In genomic region chr6:19713984-19714383, GRCh38 we compare ENCODE assay signal across 22 cellular contexts.
A peak's percentile ranks its signal among the peaks of the same experiment; 100 is the strongest.
DNase-seq lines count a peak whose midpoint lies in the region; ATAC-seq, FAIRE-seq and TF ChIP-seq lines count a peak whose summit lies in the region.
"Had no signal": no experiment of that assay in that cellular context is flagged by ENCODE, and none has a peak within 500 bp of the region (broad histone marks: within the 10 kb centered on the region; RNA-seq: fewer than 3 reads in every experiment).

No MANE protein-coding gene starts in this region.

- H3K4me1 ChIP-seq in GM23338 (ENCODE audit: insufficient read depth) (peaks cover 28% of the 10 kb centered on the region), IMR-90 (ENCODE audit: control insufficient read depth, insufficient read depth, low read length) (no peaks in the 10 kb centered on the region), H1 (replicated peaks in 1 of 4; ENCODE audit: control insufficient read depth in 3 of 4, insufficient read depth in 4 of 4, low read length in 3 of 4) (peaks cover 0 to 14% (median 8%) of the 10 kb centered on the region in 4 experiments; a peak in 4 of 7 replicates), osteoblast (ENCODE audit: insufficient read depth, low read length) (no peaks in the 10 kb centered on the region), right atrium auricular region (no peaks in the 10 kb centered on the region)
- H3K4me1 ChIP-seq: BLaER1 had no signal

- H3K23ac ChIP-seq in IMR-90 (ENCODE audit: low read depth, low read length): no peak overlapping the region
- no peak overlapping the region for H3K23ac ChIP-seq in H1 (ENCODE audit: insufficient read length)

- FAIRE-seq in H1 (lab: Jason Lieb, UNC): no peak
- FAIRE-seq: D721Med, GM18507, HTR-8/SVneo had no signal

- dilution Hi-C loops in IMR-90 (cut with HindIII; ENCODE audit: low sequenced_read_pairs, unreplicated experiment): no loop called here

- no peaks in the 10 kb centered on the region for H3K9me2 ChIP-seq in GM23338 (ENCODE audit: insufficient read depth)
- H3K9me2 ChIP-seq: SK-N-SH had no signal

- CTCF ChIA-PET in IMR-90 (lab: Yijun Ruan, JAX) (no interaction called here), H1 (lab: Charles Lee; ENCODE audit: partially characterized antibody) (interaction anchor here (1.2 kb wide), 1 partner anchor 10 kb away, joined by 3 read pairs; no protein-coding TSS in a partner anchor)

- no peaks in the 10 kb centered on the region for H3K9me1 ChIP-seq in IMR-90 (ENCODE audit: insufficient read depth, low read length)

- intact Hi-C loops in IMR-90 (cut with micrococcal nuclease): no loop called here

- POLR2A ChIA-PET in IMR-90 (lab: Charles Lee; ENCODE audit: unreplicated experiment) (no interaction called here), H1 (lab: Charles Lee; ENCODE audit: partially characterized antibody) (interaction anchor here (0.7 to 1.7 kb wide), 2 partner anchors 22 to 123 kb away, joined by 3 to 7 read pairs; no protein-coding TSS in a partner anchor)

- no peak overlapping the region for H2BK12ac ChIP-seq in H1 (ENCODE audit: low read depth, low read length)

- peak overlapping the region; percentile 82 for H3K27ac Mint-ChIP-seq in GM23338
- H3K27ac Mint-ChIP-seq: CD4-positive, CD25-positive, alpha-beta regulatory T cell had no signal

- H2BK5ac ChIP-seq in IMR-90 (ENCODE audit: low read depth, low read length, poor library complexity, severe bottlenecking) (no peak overlapping the region), H1 (ENCODE audit: low read depth, low read length) (no peak overlapping the region)

- peaks cover 34% of the 10 kb centered on the region for H3K4me1 Mint-ChIP-seq in GM23338
- H3K4me1 Mint-ChIP-seq: CD4-positive, CD25-positive, alpha-beta regulatory T cell had no signal

- no peak overlapping the region for H2BK120ac ChIP-seq in IMR-90 (ENCODE audit: low read depth, low read length)
- peak overlapping the region; percentile 2 for H2BK120ac ChIP-seq in H1 (replicated peaks; ENCODE audit: low read depth, low read length)

- peaks cover 9% of the 10 kb centered on the region; the same call in 2 of the 3 replicates for H3K9me3 Mint-ChIP-seq in GM23338

- in situ Hi-C loops in IMR-90 (cut with MboI; ENCODE audit: low sequenced_read_pairs): no loop called here

- H3K14ac ChIP-seq in IMR-90 (replicated peaks; ENCODE audit: low read depth, low read length): no peak overlapping the region
- H3K14ac ChIP-seq in H1 (ENCODE audit: insufficient read length): no peak overlapping the region

- H3K9me3 ChIP-seq in IMR-90 (ENCODE audit: control insufficient read depth, insufficient read depth, low read length): no peaks in the 10 kb centered on the region
- no peaks in the 10 kb centered on the region for H3K9me3 ChIP-seq in H1 (ENCODE audit: insufficient read depth in 2 of 2, low read depth in 1 of 2, low read length in 1 of 2)
- no peaks in the 10 kb centered on the region for H3K9me3 ChIP-seq in osteoblast (ENCODE audit: low read depth, low read length)
- no peaks in the 10 kb centered on the region for H3K9me3 ChIP-seq in right atrium auricular region
- H3K9me3 ChIP-seq: BLaER1, SK-N-SH had no signal

- H3K27me3 ChIP-seq in GM23338 (ENCODE audit: insufficient read depth) (no peaks in the 10 kb centered on the region), IMR-90 (ENCODE audit: control insufficient read depth, insufficient read depth, low read length) (no peaks in the 10 kb centered on the region), H1 (replicated peaks in 1 of 4; ENCODE audit: control insufficient read depth in 3 of 4, extremely low read depth in 1 of 4, insufficient read depth in 3 of 4, low read length in 3 of 4) (no peaks in the 10 kb centered on the region), osteoblast (ENCODE audit: insufficient read depth, low read length) (no peaks in the 10 kb centered on the region), right atrium auricular region (no peaks in the 10 kb centered on the region)
- H3K27me3 ChIP-seq: BLaER1 had no signal

- TF ChIP-seq CTCF in GM23338 (conservative IDR thresholded peaks at IDR 0.05; ENCODE audit: low read depth in 2 of 2) (no peak), IMR-90 (conservative IDR thresholded peaks at IDR 0.05; ENCODE audit: low read depth, low read length) (no peak), H1 (IDR thresholded peaks at IDR 0.05; ENCODE audit: control extremely low read depth in 1 of 3, insufficient read depth in 1 of 3, low read depth in 1 of 3, low read length in 3 of 3) (no peak), osteoblast (IDR thresholded peaks at IDR 0.05; ENCODE audit: extremely low read depth, low read depth, low read length) (no peak), right atrium auricular region (IDR thresholded peaks at IDR 0.05) (no peak)

- no peak for TF ChIP-seq EP300 in H1 (IDR thresholded peaks at IDR 0.05; ENCODE audit: borderline replicate concordance in 1 of 2, low read depth in 2 of 2, low read length in 2 of 2)

- WGBS in IMR-90 (ENCODE audit: extremely low coverage in 2 of 2, insufficient read length in 1 of 2), 2 experiments: no CpG with 5 or more reads among the region's 3 CpGs
- 79% methylated on average over 3 of the region's 3 CpGs; no CpG with 5 or more reads in 1 of the 2 experiments for WGBS in H1 (ENCODE audit: extremely low coverage in 1 of 2, insufficient coverage in 1 of 2, insufficient read length in 1 of 2, insufficient replicate concordance in 2 of 2, low coverage in 1 of 2, low lambda C conversion rate in 2 of 2, missing lambda C conversion rate in 1 of 2), 2 experiments

- H2AK5ac ChIP-seq in IMR-90 (ENCODE audit: low read depth, low read length): no peak overlapping the region
- no peak overlapping the region for H2AK5ac ChIP-seq in H1 (ENCODE audit: low read depth, low read length)

- no peak overlapping the region for H2BK15ac ChIP-seq in IMR-90 (ENCODE audit: low read depth, low read length)
- no peak overlapping the region for H2BK15ac ChIP-seq in H1 (ENCODE audit: low read length)

- H3K4me2 ChIP-seq in GM23338 (peak overlapping the region; percentile 18), IMR-90 (ENCODE audit: low read depth, low read length) (no peak overlapping the region), H1 (ENCODE audit: insufficient read depth in 1 of 2, low read depth in 2 of 2, low read length in 2 of 2) (peak overlapping the region in 1 of 2 experiments; percentile 18; a peak in 1 of 4 replicates), osteoblast (ENCODE audit: insufficient read depth, low read length) (no peak overlapping the region)
- H3K4me2 ChIP-seq: BLaER1, SK-N-SH had no signal

- H3K79me1 ChIP-seq in IMR-90 (ENCODE audit: low read depth in 1 of 2, low read length in 2 of 2): no peaks in the 10 kb centered on the region
- H3K79me1 ChIP-seq in H1 (ENCODE audit: low read depth, low read length): no peaks in the 10 kb centered on the region

- H3K27me3 Mint-ChIP-seq in GM23338 (ENCODE audit: insufficient read depth, low read depth, poor library complexity): no peaks in the 10 kb centered on the region
- H3K27me3 Mint-ChIP-seq: CD4-positive, CD25-positive, alpha-beta regulatory T cell had no signal

- H3K4me3 Mint-ChIP-seq in GM23338: no peak overlapping the region
- H3K4me3 Mint-ChIP-seq: CD4-positive, CD25-positive, alpha-beta regulatory T cell had no signal

- H4K20me1 ChIP-seq in GM23338 (replicated peaks; ENCODE audit: insufficient read depth) (no peaks in the 10 kb centered on the region), IMR-90 (ENCODE audit: insufficient read depth, low read length) (no peaks in the 10 kb centered on the region), H1 (replicated peaks in 1 of 2; ENCODE audit: control insufficient read depth in 1 of 2, insufficient read depth in 2 of 2, low read length in 2 of 2) (no peaks in the 10 kb centered on the region), osteoblast (ENCODE audit: insufficient read depth, low read length) (no peaks in the 10 kb centered on the region)
- H4K20me1 ChIP-seq: BLaER1 had no signal

- H4K5ac ChIP-seq in IMR-90 (ENCODE audit: low read depth, low read length) (no peak overlapping the region), H1 (ENCODE audit: insufficient read length, low read depth, low read length) (no peak overlapping the region)

- H3K18ac ChIP-seq in IMR-90 (ENCODE audit: low read depth, low read length) (no peak overlapping the region), H1 (ENCODE audit: extremely low read depth, low read length) (no peak overlapping the region)

- no peak overlapping the region for H3K4ac ChIP-seq in IMR-90 (ENCODE audit: low read depth, low read length)
- no peak overlapping the region for H3K4ac ChIP-seq in H1 (replicated peaks; ENCODE audit: insufficient read length, low read depth, low read length)

- TF ChIP-seq POLR2A in IMR-90 (IDR thresholded peaks at IDR 0.05; ENCODE audit: low read depth, low read length): no peak
- TF ChIP-seq POLR2A in H1 (IDR thresholded peaks at IDR 0.05; ENCODE audit: control extremely low read depth in 1 of 2, low read depth in 2 of 2, low read length in 2 of 2): no peak

- H3K23me2 ChIP-seq in H1 (ENCODE audit: low read depth, low read length): no peaks in the 10 kb centered on the region

- no TSS peak for BruUV-seq in IMR-90 (replicated peaks; lab: Mats Ljungman, UMichigan)

- no peaks in the 10 kb centered on the region for H3F3A ChIP-seq in GM23338 (replicated peaks; ENCODE audit: low read depth)

- H3K4me3 ChIP-seq in GM23338 (no peak overlapping the region), IMR-90 (ENCODE audit: insufficient read depth, low read depth, low read length) (no peak overlapping the region), H1 (ENCODE audit: extremely low read depth in 1 of 4, insufficient read depth in 2 of 4, low read depth in 3 of 4, low read length in 4 of 4) (no peak overlapping the region), osteoblast (ENCODE audit: insufficient read depth, low read length) (no peak overlapping the region), right atrium auricular region (no peak overlapping the region)
- H3K4me3 ChIP-seq: BLaER1 had no signal

- H2BK20ac ChIP-seq in IMR-90 (ENCODE audit: low read depth, low read length) (no peak overlapping the region), H1 (ENCODE audit: low read length) (no peak overlapping the region)

- H3K79me2 ChIP-seq in GM23338 (replicated peaks; ENCODE audit: insufficient read depth) (no peaks in the 10 kb centered on the region), H1 (ENCODE audit: control insufficient read depth in 1 of 2, insufficient read depth in 2 of 2, low read length in 2 of 2) (no peaks in the 10 kb centered on the region), osteoblast (ENCODE audit: insufficient read depth, low read length) (no peaks in the 10 kb centered on the region)

- DNase-seq in GM23338 (ENCODE audit: low spot score) (no peak), IMR-90 (no peak), H1 (ENCODE audit: low read depth in 1 of 2, low spot score in 2 of 2) (no peak), osteoblast (ENCODE audit: insufficient read length, low spot score, missing footprints) (peak; percentile 14), NCI-H345 (lab: John Stamatoyannopoulos, UW) (no peak), right atrium auricular region (ENCODE audit: low spot score) (no peak)
- DNase-seq: CD4-positive, CD25-positive, alpha-beta regulatory T cell; Karpas-422; NCI-H1092; NCI-H1417 treated with DMSO at 0.1 percent for 48 hours; NCI-H1694 treated with DMSO at 0.1 percent for 48 hours; NCI-H2081 treated with DMSO at 0.1 percent for 48 hours; NCI-H2171; NCI-H524 treated with DMSO at 0.1 percent for 48 hours; NK-92 treated with Interleukin-12 subunit alpha and Interleukin-12 subunit beta, amount 100 ng/mL, for 24 hours; PC-3; SK-N-SH had no signal

- no peaks in the 10 kb centered on the region for H3K36me3 ChIP-seq in GM23338 (ENCODE audit: insufficient read depth)
- H3K36me3 ChIP-seq in IMR-90 (ENCODE audit: control insufficient read depth, insufficient read depth, low read length): no peaks in the 10 kb centered on the region
- no peaks in the 10 kb centered on the region for H3K36me3 ChIP-seq in H1 (ENCODE audit: control insufficient read depth in 2 of 4, insufficient read depth in 4 of 4, low read length in 3 of 4)
- H3K36me3 ChIP-seq in osteoblast (ENCODE audit: insufficient read depth, low read length): no peaks in the 10 kb centered on the region
- H3K36me3 ChIP-seq in right atrium auricular region: no peaks in the 10 kb centered on the region
- H3K36me3 ChIP-seq: BLaER1 had no signal

- ATAC-seq in GM23338 (no peak; the same call in 2 of the 3 replicates), IMR-90 (ENCODE audit: low read depth) (no peak), HG03354 (IDR thresholded peaks at IDR 0.05; ENCODE audit: poor library complexity, severe bottlenecking, unreplicated experiment) (no peak)
- ATAC-seq: PC-3 had no signal

- no peak for TF ChIP-seq RAD21 in IMR-90 (IDR thresholded peaks at IDR 0.05; ENCODE audit: low read length)
- TF ChIP-seq RAD21 in H1 (IDR thresholded peaks at IDR 0.05 in 1 of 2, conservative IDR thresholded peaks at IDR 0.05 in 1 of 2; ENCODE audit: low read depth in 2 of 2, low read length in 2 of 2): no peak

- peaks cover 9% of the 10 kb centered on the region; the same call in 2 of the 3 replicates for H3K36me3 Mint-ChIP-seq in GM23338 (ENCODE audit: low read depth)
- H3K36me3 Mint-ChIP-seq: CD4-positive, CD25-positive, alpha-beta regulatory T cell had no signal

- H3K27ac ChIP-seq in GM23338 (ENCODE audit: low read depth) (peak overlapping the region; percentile 4; the same call in 1 of the 2 replicates), IMR-90 (ENCODE audit: insufficient read depth, low read length) (no peak overlapping the region), H1 (ENCODE audit: low read depth, low read length) (no peak overlapping the region), osteoblast (ENCODE audit: low read depth, low read length) (peak overlapping the region; percentile 2), right atrium auricular region (no peak overlapping the region)
- H3K27ac ChIP-seq: BLaER1 had no signal

- H4K8ac ChIP-seq in IMR-90 (ENCODE audit: low read depth in 2 of 2, low read length in 2 of 2) (no peak overlapping the region), H1 (ENCODE audit: extremely low read depth, insufficient read depth, low read length) (no peak overlapping the region)

- no peak overlapping the region for H2AFZ ChIP-seq in GM23338
- no peak overlapping the region for H2AFZ ChIP-seq in IMR-90 (replicated peaks; ENCODE audit: low read length, poor library complexity)
- no peak overlapping the region for H2AFZ ChIP-seq in H1 (ENCODE audit: low read length)
- H2AFZ ChIP-seq in osteoblast (ENCODE audit: low read length): no peak overlapping the region

- H3K56ac ChIP-seq in IMR-90 (ENCODE audit: extremely low read depth, insufficient read depth, low read length) (no peak overlapping the region), H1 (replicated peaks; ENCODE audit: insufficient read length, low read depth, low read length) (no peak overlapping the region)

- H3K9ac ChIP-seq in IMR-90 (ENCODE audit: low read depth, low read length) (no peak overlapping the region), H1 (replicated peaks in 1 of 4; ENCODE audit: extremely low read depth in 1 of 4, low read depth in 3 of 4, low read length in 3 of 4) (no peak overlapping the region)
- H3K9ac ChIP-seq: BLaER1, SK-N-SH had no signal

- H4K91ac ChIP-seq in IMR-90 (ENCODE audit: insufficient read depth, low read depth, low read length) (no peak overlapping the region), H1 (replicated peaks; ENCODE audit: insufficient read length, low read length) (no peak overlapping the region)

- H2AK9ac ChIP-seq in IMR-90 (replicated peaks; ENCODE audit: low read depth, low read length, poor library complexity): no peak overlapping the region

Comparison
In these comparisons a context has a peak if more than half of its experiments do, and no peak if none do; other contexts are left out.
1. H3K27ac ChIP-seq: peak in GM23338 (single experiment) and osteoblast (single experiment); none in IMR-90 (single experiment), H1 (single experiment) and right atrium auricular region (0 of 2).